20 cellular contexts compared by ENCODE assay signal in genomic region chr2:32711908-32712307, GRCh38.
DNase-seq lines count a peak whose midpoint lies in the region; ATAC-seq and TF ChIP-seq lines count a peak whose summit lies in the region.
"Had no signal": no experiment of that assay in that cellular context is flagged by ENCODE, and none has a peak within 500 bp of the region (broad histone marks: within the 10 kb centered on the region; RNA-seq: fewer than 3 reads in every experiment).

No MANE protein-coding gene starts in this region.

- H3K27ac Mint-ChIP-seq in activated T-helper 17 cell treated with anti-CD3 and anti-CD28 coated beads, Interleukin-2, amount 50 U/mL, for 72 hours = peak overlapping the region; percentile 43
- H3K27ac Mint-ChIP-seq: GM23338 had no signal

- H3K9me3 ChIP-seq in SK-N-SH (no peaks in the 10 kb centered on the region), esophagus muscularis mucosa (no peaks in the 10 kb centered on the region), uterus (no peaks in the 10 kb centered on the region)

- no peak for TF ChIP-seq RAD21 in SK-N-SH (IDR thresholded peaks at IDR 0.05; ENCODE audit: low read length)

- H3K36me3 Mint-ChIP-seq in activated T-helper 17 cell treated with anti-CD3 and anti-CD28 coated beads, Interleukin-2, amount 50 U/mL, for 72 hours (ENCODE audit: low read depth) = peaks cover 80% of the 10 kb centered on the region

- H3K27me3 ChIP-seq in SK-N-SH (ENCODE audit: insufficient read depth) (no peaks in the 10 kb centered on the region), esophagus muscularis mucosa (no peaks in the 10 kb centered on the region), uterus (no peaks in the 10 kb centered on the region)

- no peak overlapping the region for H3K4me3 ChIP-seq in SK-N-SH (ENCODE audit: low read depth in 2 of 2, low read length in 1 of 2)
- no peak overlapping the region for H3K4me3 ChIP-seq in esophagus muscularis mucosa
- no peak overlapping the region for H3K4me3 ChIP-seq in uterus
- H3K4me3 ChIP-seq: GM23338 had no signal

- H3K4me2 ChIP-seq in SK-N-SH = peak overlapping the region; percentile 32; the same call in 1 of the 2 replicates
- H3K4me2 ChIP-seq: GM23338 had no signal

- H3F3A ChIP-seq in SK-N-SH (replicated peaks; ENCODE audit: insufficient read depth) = peaks cover 25% of the 10 kb centered on the region

- H3K9ac ChIP-seq in SK-N-SH = no peak overlapping the region

- TF ChIP-seq CTCF in SK-N-SH (IDR thresholded peaks at IDR 0.05) (no peak), esophagus muscularis mucosa (IDR thresholded peaks at IDR 0.05) (no peak), uterus (IDR thresholded peaks at IDR 0.05) (no peak)

- WGBS in SK-N-SH (ENCODE audit: low lambda C conversion rate) = 60% methylated on average over 4 of the region's 4 CpGs
- 27% methylated on average over 4 of the region's 4 CpGs for WGBS in esophagus muscularis mucosa

- no peaks in the 10 kb centered on the region for H3K9me3 Mint-ChIP-seq in activated T-helper 17 cell treated with anti-CD3 and anti-CD28 coated beads, Interleukin-2, amount 50 U/mL, for 72 hours
- H3K9me3 Mint-ChIP-seq: GM23338 had no signal

- intact Hi-C loops in esophagus muscularis mucosa (cut with DNase I) = no loop called here
- intact Hi-C loops in uterus (cut with DNase I; ENCODE audit: low total_unique reads) = no loop called here

- no peak for TF ChIP-seq POLR2A in esophagus muscularis mucosa (IDR thresholded peaks at IDR 0.05; ENCODE audit: low read depth)
- TF ChIP-seq POLR2A in uterus (IDR thresholded peaks at IDR 0.05) = no peak

- POLR2A ChIA-PET in SK-N-SH (lab: Yijun Ruan, JAX) = no interaction called here

- H3K27ac ChIP-seq in SK-N-SH (ENCODE audit: low read depth in 2 of 2, low read length in 1 of 2) = peak overlapping the region in 1 of 2 experiments; percentile 59; a peak in 1 of 4 replicates
- peak overlapping the region; percentile 8 to 56 (median 20) for H3K27ac ChIP-seq in esophagus muscularis mucosa (replicated peaks in 1 of 4)
- H3K27ac ChIP-seq in uterus = peak overlapping the region; percentile 20
- H3K27ac ChIP-seq: 22Rv1 had no signal

- H2AFZ ChIP-seq in SK-N-SH (ENCODE audit: low read depth) = no peak overlapping the region
- H2AFZ ChIP-seq: GM23338 had no signal

- peaks cover 11% of the 10 kb centered on the region for H3K4me1 Mint-ChIP-seq in activated T-helper 17 cell treated with anti-CD3 and anti-CD28 coated beads, Interleukin-2, amount 50 U/mL, for 72 hours
- H3K4me1 Mint-ChIP-seq: GM23338 had no signal

- H4K20me1 ChIP-seq in SK-N-SH (ENCODE audit: insufficient read depth) = no peaks in the 10 kb centered on the region

- H3K4me1 ChIP-seq in SK-N-SH (ENCODE audit: control insufficient read depth in 1 of 2, insufficient read depth in 2 of 2, low read depth in 1 of 2, low read length in 1 of 2) (peaks cover 0 to 26% of the 10 kb centered on the region in 2 experiments; a peak in 3 of 4 replicates), esophagus muscularis mucosa (peaks cover 21 to 33% (median 30%) of the 10 kb centered on the region in 4 donors), uterus (peaks cover 7 to 12% of the 10 kb centered on the region in 2 donors)

- H3K36me3 ChIP-seq in SK-N-SH (replicated peaks in 1 of 2; ENCODE audit: control insufficient read depth in 1 of 2, insufficient read depth in 2 of 2, low read length in 1 of 2) = no peaks in the 10 kb centered on the region
- no peaks in the 10 kb centered on the region for H3K36me3 ChIP-seq in esophagus muscularis mucosa
- no peaks in the 10 kb centered on the region for H3K36me3 ChIP-seq in uterus

- DNase-seq in SK-N-SH (no peak), esophagus muscularis mucosa (ENCODE audit: extremely low spot score) (no peak), uterus (no peak), DMS79 treated with DMSO at 0.1 percent for 48 hours (lab: John Stamatoyannopoulos, UW) (no peak)
- DNase-seq: AML-193, DND-41, KBM-7, MV-4-11, NCI-H187, NCI-H2227 treated with DMSO at 0.1 percent for 48 hours, NCI-H510A treated with DMSO at 0.1 percent for 48 hours, NCI-H774, SIG-M5 had no signal

- H3K27me3 Mint-ChIP-seq in activated T-helper 17 cell treated with anti-CD3 and anti-CD28 coated beads, Interleukin-2, amount 50 U/mL, for 72 hours = no peaks in the 10 kb centered on the region

- H3K4me3 Mint-ChIP-seq in activated T-helper 17 cell treated with anti-CD3 and anti-CD28 coated beads, Interleukin-2, amount 50 U/mL, for 72 hours = no peak overlapping the region
- H3K4me3 Mint-ChIP-seq: CD14-positive monocyte, GM23338 had no signal

- no peak for TF ChIP-seq EP300 in SK-N-SH (IDR thresholded peaks at IDR 0.05; ENCODE audit: borderline replicate concordance in 1 of 2, low read depth in 1 of 2, low read length in 1 of 2)
- TF ChIP-seq EP300 in esophagus muscularis mucosa (IDR thresholded peaks at IDR 0.05) = no peak

- H3K9me2 ChIP-seq in SK-N-SH = no peaks in the 10 kb centered on the region

- CTCF ChIA-PET in SK-N-SH (lab: Yijun Ruan, JAX) = no interaction called here

- H3K79me2 ChIP-seq in SK-N-SH (ENCODE audit: insufficient read depth) = no peaks in the 10 kb centered on the region

- ATAC-seq in SK-N-SH treated with all-trans-retinoic acid at 6 μM for 48 hours = no peak
- no peak for ATAC-seq in activated T-helper 17 cell treated with anti-CD3 and anti-CD28 coated beads, Interleukin-2, amount 50 U/mL, for 72 hours (replicated peaks)
- ATAC-seq in GM18502 (IDR thresholded peaks at IDR 0.05; ENCODE audit: poor library complexity, unreplicated experiment) = no peak
- no peak for ATAC-seq in HG03442 (IDR thresholded peaks at IDR 0.05; ENCODE audit: unreplicated experiment)
- ATAC-seq: GM23338 had no signal

TF ChIP-seq in SK-N-SH, 30 proteins besides CTCF, POLR2A, EP300 and RAD21 (continues in another document):
- TF ChIP-seq, protein P1, sequence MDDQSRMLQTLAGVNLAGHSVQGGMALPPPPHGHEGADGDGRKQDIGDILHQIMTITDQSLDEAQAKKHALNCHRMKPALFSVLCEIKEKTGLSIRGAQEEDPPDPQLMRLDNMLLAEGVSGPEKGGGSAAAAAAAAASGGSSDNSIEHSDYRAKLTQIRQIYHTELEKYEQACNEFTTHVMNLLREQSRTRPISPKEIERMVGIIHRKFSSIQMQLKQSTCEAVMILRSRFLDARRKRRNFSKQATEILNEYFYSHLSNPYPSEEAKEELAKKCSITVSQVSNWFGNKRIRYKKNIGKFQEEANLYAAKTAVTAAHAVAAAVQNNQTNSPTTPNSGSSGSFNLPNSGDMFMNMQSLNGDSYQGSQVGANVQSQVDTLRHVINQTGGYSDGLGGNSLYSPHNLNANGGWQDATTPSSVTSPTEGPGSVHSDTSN (IDR thresholded peaks at IDR 0.05) = no peak
- TF ChIP-seq FOSL2 (IDR thresholded peaks at IDR 0.05; ENCODE audit: borderline replicate concordance, low read depth) = no peak
- no peak for TF ChIP-seq FOXM1 (IDR thresholded peaks at IDR 0.05; ENCODE audit: low read depth)
- TF ChIP-seq JUND (IDR thresholded peaks at IDR 0.05) = no peak

TF ChIP-seq in SK-N-SH treated with all-trans-retinoic acid at 6 μM for 48 hours, 23 proteins besides CTCF, POLR2A, EP300 and RAD21 (continues in another document):
- no peak for TF ChIP-seq SNAI2 (CRISPR knock-in tag; IDR thresholded peaks at IDR 0.05)
- TF ChIP-seq ZNF8 (CRISPR knock-in tag; IDR thresholded peaks at IDR 0.05) = no peak
- no peak for TF ChIP-seq POU6F1 (CRISPR knock-in tag; IDR thresholded peaks at IDR 0.05; ENCODE audit: borderline replicate concordance, low read depth)
- TF ChIP-seq CSRNP3 (CRISPR knock-in tag; IDR thresholded peaks at IDR 0.05) = no peak
- no peak for TF ChIP-seq RARB (CRISPR knock-in tag; IDR thresholded peaks at IDR 0.05)
- no peak for TF ChIP-seq GLIS3 (CRISPR knock-in tag; IDR thresholded peaks at IDR 0.05)
- no peak for TF ChIP-seq CREB5 (CRISPR knock-in tag; IDR thresholded peaks at IDR 0.05; ENCODE audit: low read depth)
